In the genomic region with DNA sequence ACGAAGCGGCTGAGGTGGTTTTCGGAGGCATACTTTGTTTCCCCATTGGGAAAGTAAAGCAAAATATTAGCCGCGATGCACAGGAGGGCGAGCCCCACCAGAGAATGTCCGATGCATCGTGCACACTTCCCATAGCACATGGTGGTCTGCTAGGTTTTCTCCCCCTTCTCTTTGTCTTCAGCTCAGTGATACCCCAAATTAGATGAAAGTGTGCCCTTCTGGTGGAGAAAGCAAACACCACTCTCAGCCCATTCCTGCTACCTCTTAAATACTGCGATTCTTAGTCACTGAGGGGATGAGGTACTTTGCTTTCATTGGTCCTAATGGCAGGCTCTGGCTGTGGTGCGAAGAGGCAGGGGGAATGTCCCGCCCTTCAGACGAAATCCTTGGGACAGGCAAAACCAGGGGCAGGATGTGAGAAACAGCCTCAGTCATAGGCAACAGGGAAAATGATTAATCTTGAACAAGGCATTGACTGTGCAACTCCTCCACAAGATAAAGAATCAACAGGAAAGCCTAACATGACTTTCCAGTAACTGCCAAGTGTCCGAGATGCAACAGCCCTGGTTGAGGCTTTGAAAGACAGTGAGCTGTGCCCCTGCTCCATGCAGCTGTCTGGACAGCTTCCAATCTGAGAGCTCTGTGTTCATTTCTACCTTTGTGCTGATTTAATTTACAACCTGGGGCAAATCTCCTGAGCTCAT, we compare ENCODE assay signal across 1 cellular context.
A peak's percentile ranks its signal among the peaks of the same experiment; 100 is the strongest.
TF ChIP-seq lines count a peak whose summit lies in the region.

TSS of gene TM4SF1 (minus strand) at position 242 of the 704 bp plus-strand sequence. CDS start at position 140, 102 bp downstream.

TF ChIP-seq in HepG2, 621 proteins besides CTCF, POLR2A, EP300 and RAD21 (continued from another document and continues in another):
- peak; percentile 91 for TF ChIP-seq FOXP4 (CRISPR knock-in tag; IDR thresholded peaks at IDR 0.05)
- TF ChIP-seq ZFP82 (CRISPR knock-in tag; IDR thresholded peaks at IDR 0.05; ENCODE audit: borderline replicate concordance): no peak
- TF ChIP-seq NR1H2 (CRISPR knock-in tag; IDR thresholded peaks at IDR 0.05; ENCODE audit: borderline replicate concordance, low read depth): no peak
- TF ChIP-seq GATAD2A (CRISPR knock-in tag; IDR thresholded peaks at IDR 0.05): peak; percentile 79
- 0 out of 2 replicates have a peak, but pooled peaks have one; percentile 43 for TF ChIP-seq ONECUT2 (CRISPR knock-in tag; IDR thresholded peaks at IDR 0.05)
- no peak for TF ChIP-seq ZBTB1 (CRISPR knock-in tag; IDR thresholded peaks at IDR 0.05; ENCODE audit: borderline replicate concordance)
- peak; percentile 78; the same call in 1 of the 2 replicates for TF ChIP-seq ZNF790 (CRISPR knock-in tag; IDR thresholded peaks at IDR 0.05; ENCODE audit: borderline replicate concordance)
- no peak for TF ChIP-seq CHD4 (IDR thresholded peaks at IDR 0.05; ENCODE audit: borderline replicate concordance, low read length)
- TF ChIP-seq SRSF9 (IDR thresholded peaks at IDR 0.05; ENCODE audit: borderline replicate concordance, insufficient read depth, low read depth, low read length, poor library complexity, severe bottlenecking): no peak
- peak; percentile 67 for TF ChIP-seq PITX1 (CRISPR knock-in tag; IDR thresholded peaks at IDR 0.05)
- TF ChIP-seq TFDP2 (CRISPR knock-in tag; IDR thresholded peaks at IDR 0.05): peak; percentile 63; the same call in 1 of the 2 replicates
- no peak for TF ChIP-seq YEATS2 (CRISPR knock-in tag; IDR thresholded peaks at IDR 0.05; ENCODE audit: borderline replicate concordance)
- TF ChIP-seq, protein P1, sequence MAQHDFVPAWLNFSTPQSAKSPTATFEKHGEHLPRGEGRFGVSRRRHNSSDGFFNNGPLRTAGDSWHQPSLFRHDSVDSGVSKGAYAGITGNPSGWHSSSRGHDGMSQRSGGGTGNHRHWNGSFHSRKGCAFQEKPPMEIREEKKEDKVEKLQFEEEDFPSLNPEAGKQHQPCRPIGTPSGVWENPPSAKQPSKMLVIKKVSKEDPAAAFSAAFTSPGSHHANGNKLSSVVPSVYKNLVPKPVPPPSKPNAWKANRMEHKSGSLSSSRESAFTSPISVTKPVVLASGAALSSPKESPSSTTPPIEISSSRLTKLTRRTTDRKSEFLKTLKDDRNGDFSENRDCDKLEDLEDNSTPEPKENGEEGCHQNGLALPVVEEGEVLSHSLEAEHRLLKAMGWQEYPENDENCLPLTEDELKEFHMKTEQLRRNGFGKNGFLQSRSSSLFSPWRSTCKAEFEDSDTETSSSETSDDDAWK (CRISPR knock-in tag; IDR thresholded peaks at IDR 0.05): no peak
- no peak for TF ChIP-seq ESRRA (CRISPR knock-in tag; IDR thresholded peaks at IDR 0.05; ENCODE audit: low read depth)
- no peak for TF ChIP-seq SALL2 (CRISPR knock-in tag; IDR thresholded peaks at IDR 0.05)
- TF ChIP-seq ZNF317 (CRISPR knock-in tag; IDR thresholded peaks at IDR 0.05): no peak; the same call in 1 of the 2 replicates
- TF ChIP-seq ZBTB49 (CRISPR knock-in tag; IDR thresholded peaks at IDR 0.05; ENCODE audit: borderline replicate concordance): no peak
- no peak for TF ChIP-seq ZNF773 (CRISPR knock-in tag; IDR thresholded peaks at IDR 0.05; ENCODE audit: borderline replicate concordance)
- TF ChIP-seq, protein P2, sequence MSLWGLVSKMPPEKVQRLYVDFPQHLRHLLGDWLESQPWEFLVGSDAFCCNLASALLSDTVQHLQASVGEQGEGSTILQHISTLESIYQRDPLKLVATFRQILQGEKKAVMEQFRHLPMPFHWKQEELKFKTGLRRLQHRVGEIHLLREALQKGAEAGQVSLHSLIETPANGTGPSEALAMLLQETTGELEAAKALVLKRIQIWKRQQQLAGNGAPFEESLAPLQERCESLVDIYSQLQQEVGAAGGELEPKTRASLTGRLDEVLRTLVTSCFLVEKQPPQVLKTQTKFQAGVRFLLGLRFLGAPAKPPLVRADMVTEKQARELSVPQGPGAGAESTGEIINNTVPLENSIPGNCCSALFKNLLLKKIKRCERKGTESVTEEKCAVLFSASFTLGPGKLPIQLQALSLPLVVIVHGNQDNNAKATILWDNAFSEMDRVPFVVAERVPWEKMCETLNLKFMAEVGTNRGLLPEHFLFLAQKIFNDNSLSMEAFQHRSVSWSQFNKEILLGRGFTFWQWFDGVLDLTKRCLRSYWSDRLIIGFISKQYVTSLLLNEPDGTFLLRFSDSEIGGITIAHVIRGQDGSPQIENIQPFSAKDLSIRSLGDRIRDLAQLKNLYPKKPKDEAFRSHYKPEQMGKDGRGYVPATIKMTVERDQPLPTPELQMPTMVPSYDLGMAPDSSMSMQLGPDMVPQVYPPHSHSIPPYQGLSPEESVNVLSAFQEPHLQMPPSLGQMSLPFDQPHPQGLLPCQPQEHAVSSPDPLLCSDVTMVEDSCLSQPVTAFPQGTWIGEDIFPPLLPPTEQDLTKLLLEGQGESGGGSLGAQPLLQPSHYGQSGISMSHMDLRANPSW (CRISPR knock-in tag; IDR thresholded peaks at IDR 0.05; ENCODE audit: borderline replicate concordance): no peak
- TF ChIP-seq DMAP1 (CRISPR knock-in tag; IDR thresholded peaks at IDR 0.05): peak; percentile 41; the same call in 1 of the 2 replicates
- TF ChIP-seq ZNF772 (CRISPR knock-in tag; IDR thresholded peaks at IDR 0.05): no peak; the same call in 1 of the 2 replicates
- TF ChIP-seq ZUFSP (CRISPR knock-in tag; IDR thresholded peaks at IDR 0.05; ENCODE audit: borderline replicate concordance): no peak
- TF ChIP-seq PHF8 (CRISPR knock-in tag; IDR thresholded peaks at IDR 0.05): peak; percentile 49
- TF ChIP-seq TAF1 (CRISPR knock-in tag; IDR thresholded peaks at IDR 0.05): peak; percentile 98
- TF ChIP-seq TCF7L2 (IDR thresholded peaks at IDR 0.05; ENCODE audit: low read depth, low read length): no peak
- no peak for TF ChIP-seq PAWR (CRISPR knock-in tag; IDR thresholded peaks at IDR 0.05; ENCODE audit: borderline replicate concordance)
- TF ChIP-seq ZNF687 (CRISPR knock-in tag; IDR thresholded peaks at IDR 0.05): peak; percentile 40; the same call in 1 of the 2 replicates
- TF ChIP-seq, protein P3, sequence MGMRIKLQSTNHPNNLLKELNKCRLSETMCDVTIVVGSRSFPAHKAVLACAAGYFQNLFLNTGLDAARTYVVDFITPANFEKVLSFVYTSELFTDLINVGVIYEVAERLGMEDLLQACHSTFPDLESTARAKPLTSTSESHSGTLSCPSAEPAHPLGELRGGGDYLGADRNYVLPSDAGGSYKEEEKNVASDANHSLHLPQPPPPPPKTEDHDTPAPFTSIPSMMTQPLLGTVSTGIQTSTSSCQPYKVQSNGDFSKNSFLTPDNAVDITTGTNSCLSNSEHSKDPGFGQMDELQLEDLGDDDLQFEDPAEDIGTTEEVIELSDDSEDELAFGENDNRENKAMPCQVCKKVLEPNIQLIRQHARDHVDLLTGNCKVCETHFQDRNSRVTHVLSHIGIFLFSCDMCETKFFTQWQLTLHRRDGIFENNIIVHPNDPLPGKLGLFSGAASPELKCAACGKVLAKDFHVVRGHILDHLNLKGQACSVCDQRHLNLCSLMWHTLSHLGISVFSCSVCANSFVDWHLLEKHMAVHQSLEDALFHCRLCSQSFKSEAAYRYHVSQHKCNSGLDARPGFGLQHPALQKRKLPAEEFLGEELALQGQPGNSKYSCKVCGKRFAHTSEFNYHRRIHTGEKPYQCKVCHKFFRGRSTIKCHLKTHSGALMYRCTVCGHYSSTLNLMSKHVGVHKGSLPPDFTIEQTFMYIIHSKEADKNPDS (CRISPR knock-in tag; IDR thresholded peaks at IDR 0.05): no peak
- no peak for TF ChIP-seq ZMAT5 (CRISPR knock-in tag; IDR thresholded peaks at IDR 0.05; ENCODE audit: borderline replicate concordance, low read depth)
